2 cellular contexts compared by ENCODE assay signal in genomic region chr17:75832652-75833400, GRCh38.
TF ChIP-seq lines count a peak whose summit lies in the region.

No MANE protein-coding gene starts in this region.

TF ChIP-seq in liver, 16 proteins besides CTCF, POLR2A, EP300 and RAD21:
- TF ChIP-seq HNF4G (IDR thresholded peaks at IDR 0.05) = no peak
- TF ChIP-seq GABPA (IDR thresholded peaks at IDR 0.05 in 1 of 2, conservative IDR thresholded peaks at IDR 0.05 in 1 of 2) = no peak
- TF ChIP-seq FOXA1 (IDR thresholded peaks at IDR 0.05) = no peak
- no peak for TF ChIP-seq NR2F2 (IDR thresholded peaks at IDR 0.05)
- TF ChIP-seq EGR1 (IDR thresholded peaks at IDR 0.05; ENCODE audit: low read depth in 2 of 2) = no peak
- no peak for TF ChIP-seq MAX (IDR thresholded peaks at IDR 0.05)
- no peak for TF ChIP-seq RXRA (IDR thresholded peaks at IDR 0.05)
- TF ChIP-seq ZBTB33 (IDR thresholded peaks at IDR 0.05) = no peak
- TF ChIP-seq JUND (IDR thresholded peaks at IDR 0.05) = no peak
- no peak for TF ChIP-seq ATF3 (IDR thresholded peaks at IDR 0.05)
- TF ChIP-seq YY1 (IDR thresholded peaks at IDR 0.05) = no peak

TF ChIP-seq in HepG2, 621 proteins besides CTCF, POLR2A, EP300 and RAD21:
- TF ChIP-seq ZNF709 (CRISPR knock-in tag; IDR thresholded peaks at IDR 0.05) (no peak), ZNF619 (CRISPR knock-in tag; IDR thresholded peaks at IDR 0.05) (no peak), MXD1 (CRISPR knock-in tag; IDR thresholded peaks at IDR 0.05) (no peak)
